Comparison of ENCODE assay signal across 9 cellular contexts in the genomic region with DNA sequence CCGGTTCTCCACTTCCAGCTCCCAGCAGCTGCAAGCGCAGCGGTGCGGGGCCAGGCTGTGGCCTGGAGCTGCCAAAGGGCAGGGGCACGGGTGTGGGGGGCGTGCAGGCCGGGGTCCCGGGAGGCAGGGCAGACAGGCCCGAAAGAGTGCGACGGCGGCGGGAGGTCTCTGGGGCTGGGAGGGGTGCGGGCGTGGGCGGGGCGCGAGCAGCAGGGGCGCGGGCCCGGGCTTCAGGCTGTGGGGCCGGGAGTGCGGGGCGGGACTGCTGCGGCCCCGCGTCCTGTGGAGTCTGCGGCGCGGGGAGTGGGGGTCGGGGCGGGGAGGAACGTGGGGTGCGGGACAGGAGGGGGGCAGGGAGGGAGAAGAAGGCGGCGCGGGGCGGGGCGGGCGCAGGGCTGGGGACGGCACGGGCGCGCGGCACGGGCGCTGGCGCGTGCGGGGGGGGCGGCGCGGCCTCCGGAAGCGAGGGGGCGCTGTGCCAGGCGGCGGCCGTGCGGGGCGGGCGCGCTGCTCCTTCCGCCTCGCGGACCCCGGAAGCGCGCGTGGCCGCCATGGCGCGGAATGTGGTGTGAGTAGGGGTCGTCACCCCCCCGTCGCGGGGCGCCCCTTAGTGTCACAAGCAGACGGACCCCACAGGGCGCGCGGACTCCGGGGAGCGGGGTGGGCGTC. TPM values are rescaled to one million over a fixed set of nuclear protein-coding genes. Genes with fewer than 3 reads are reported as not detected.
A peak's percentile ranks its signal among the peaks of the same experiment; 100 is the strongest.
DNase-seq lines count a peak whose midpoint lies in the region; ATAC-seq and TF ChIP-seq lines count a peak whose summit lies in the region.
"Had no signal": no experiment of that assay in that cellular context is flagged by ENCODE, and none has a peak within 500 bp of the region (broad histone marks: within the 10 kb centered on the region; RNA-seq: fewer than 3 reads in every experiment).

A gene (plus strand): TSS at position 521 of the 669 bp plus-strand sequence. CDS start 31 bp downstream, at position 552.

- no peak within 1 kb of the TSS for H3K4me3 Mint-ChIP-seq in glutamatergic neuron (ENCODE audit: unreplicated experiment)

- no peaks in the 10 kb centered on the region for H3K36me3 ChIP-seq in spleen
- H3K36me3 ChIP-seq: neutrophil had no signal

- ATAC-seq in GM21360 (IDR thresholded peaks at IDR 0.05; ENCODE audit: unreplicated experiment) (peak; percentile 60), SK-N-SH treated with all-trans-retinoic acid at 6 μM for 48 hours (peak; percentile 64), GM18511 (IDR thresholded peaks at IDR 0.05; ENCODE audit: unreplicated experiment) (no peak), GM19351 (IDR thresholded peaks at IDR 0.05; ENCODE audit: unreplicated experiment) (no peak), HG03159 (IDR thresholded peaks at IDR 0.05; ENCODE audit: unreplicated experiment) (no peak)

- H3K27ac ChIP-seq in spleen: no peak within 1 kb of the TSS
- H3K27ac ChIP-seq: neutrophil had no signal

- no peak within 1 kb of the TSS for H3K4me3 ChIP-seq in spleen

- peaks cover 4% of the 10 kb centered on the region for H3K4me1 Mint-ChIP-seq in glutamatergic neuron (ENCODE audit: low read depth, unreplicated experiment)

- TF ChIP-seq CTCF in glutamatergic neuron (IDR thresholded peaks at IDR 0.05; ENCODE audit: partially characterized antibody, unreplicated experiment): no peak
- TF ChIP-seq CTCF in spleen (IDR thresholded peaks at IDR 0.05 in 8 of 11, conservative IDR thresholded peaks at IDR 0.05 in 3 of 11): no peak

- no peak for TF ChIP-seq POLR2A in spleen (IDR thresholded peaks at IDR 0.05)

- intact Hi-C loops in spleen (cut with DNase I; ENCODE audit: low total_unique reads): no loop called here

- H3K27ac Mint-ChIP-seq in glutamatergic neuron (ENCODE audit: unreplicated experiment): no peak within 1 kb of the TSS

- no peaks in the 10 kb centered on the region for H3K27me3 ChIP-seq in spleen (replicated peaks in 1 of 7)
- H3K27me3 ChIP-seq: neutrophil had no signal

- H3K27me3 Mint-ChIP-seq in glutamatergic neuron (ENCODE audit: unreplicated experiment): no peaks in the 10 kb centered on the region

- no peaks in the 10 kb centered on the region for H3K4me1 ChIP-seq in spleen

- H3K36me3 Mint-ChIP-seq in glutamatergic neuron (ENCODE audit: unreplicated experiment): no peaks in the 10 kb centered on the region

- DNase-seq in glutamatergic neuron: no peak
- DNase-seq in spleen: peak; percentile 68
- no peak for DNase-seq in DMS 273 treated with DMSO at 0.1 percent for 48 hours (lab: John Stamatoyannopoulos, UW)

- 0% methylated on average over 19 of the region's 85 CpGs; no CpG with 5 or more reads in 4 of the 5 donors for WGBS in spleen, 5 donors

- peaks cover 2% of the 10 kb centered on the region for H3K9me3 Mint-ChIP-seq in glutamatergic neuron (ENCODE audit: unreplicated experiment)

- H3K9me3 ChIP-seq in spleen: no peaks in the 10 kb centered on the region
- H3K9me3 ChIP-seq: neutrophil had no signal

TF ChIP-seq in SK-N-SH treated with all-trans-retinoic acid at 6 μM for 48 hours, 23 proteins besides CTCF, POLR2A, EP300 and RAD21:
- TF ChIP-seq, protein P1, sequence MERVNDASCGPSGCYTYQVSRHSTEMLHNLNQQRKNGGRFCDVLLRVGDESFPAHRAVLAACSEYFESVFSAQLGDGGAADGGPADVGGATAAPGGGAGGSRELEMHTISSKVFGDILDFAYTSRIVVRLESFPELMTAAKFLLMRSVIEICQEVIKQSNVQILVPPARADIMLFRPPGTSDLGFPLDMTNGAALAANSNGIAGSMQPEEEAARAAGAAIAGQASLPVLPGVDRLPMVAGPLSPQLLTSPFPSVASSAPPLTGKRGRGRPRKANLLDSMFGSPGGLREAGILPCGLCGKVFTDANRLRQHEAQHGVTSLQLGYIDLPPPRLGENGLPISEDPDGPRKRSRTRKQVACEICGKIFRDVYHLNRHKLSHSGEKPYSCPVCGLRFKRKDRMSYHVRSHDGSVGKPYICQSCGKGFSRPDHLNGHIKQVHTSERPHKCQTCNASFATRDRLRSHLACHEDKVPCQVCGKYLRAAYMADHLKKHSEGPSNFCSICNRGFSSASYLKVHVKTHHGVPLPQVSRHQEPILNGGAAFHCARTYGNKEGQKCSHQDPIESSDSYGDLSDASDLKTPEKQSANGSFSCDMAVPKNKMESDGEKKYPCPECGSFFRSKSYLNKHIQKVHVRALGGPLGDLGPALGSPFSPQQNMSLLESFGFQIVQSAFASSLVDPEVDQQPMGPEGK (CRISPR knock-in tag; IDR thresholded peaks at IDR 0.05; ENCODE audit: borderline replicate concordance): no peak
- no peak for TF ChIP-seq SNAI2 (CRISPR knock-in tag; IDR thresholded peaks at IDR 0.05)
- no peak for TF ChIP-seq ZNF565 (CRISPR knock-in tag; conservative IDR thresholded peaks at IDR 0.05; ENCODE audit: low read depth)
- no peak for TF ChIP-seq ZNF8 (CRISPR knock-in tag; IDR thresholded peaks at IDR 0.05)
- TF ChIP-seq RARB (CRISPR knock-in tag; IDR thresholded peaks at IDR 0.05): no peak
- TF ChIP-seq ZFP3 (CRISPR knock-in tag; IDR thresholded peaks at IDR 0.05): no peak
- TF ChIP-seq, protein P2, sequence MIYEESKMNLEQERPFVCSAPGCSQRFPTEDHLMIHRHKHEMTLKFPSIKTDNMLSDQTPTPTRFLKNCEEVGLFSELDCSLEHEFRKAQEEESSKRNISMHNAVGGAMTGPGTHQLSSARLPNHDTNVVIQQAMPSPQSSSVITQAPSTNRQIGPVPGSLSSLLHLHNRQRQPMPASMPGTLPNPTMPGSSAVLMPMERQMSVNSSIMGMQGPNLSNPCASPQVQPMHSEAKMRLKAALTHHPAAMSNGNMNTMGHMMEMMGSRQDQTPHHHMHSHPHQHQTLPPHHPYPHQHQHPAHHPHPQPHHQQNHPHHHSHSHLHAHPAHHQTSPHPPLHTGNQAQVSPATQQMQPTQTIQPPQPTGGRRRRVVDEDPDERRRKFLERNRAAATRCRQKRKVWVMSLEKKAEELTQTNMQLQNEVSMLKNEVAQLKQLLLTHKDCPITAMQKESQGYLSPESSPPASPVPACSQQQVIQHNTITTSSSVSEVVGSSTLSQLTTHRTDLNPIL (CRISPR knock-in tag; IDR thresholded peaks at IDR 0.05; ENCODE audit: low read depth): no peak
- TF ChIP-seq, protein P3, sequence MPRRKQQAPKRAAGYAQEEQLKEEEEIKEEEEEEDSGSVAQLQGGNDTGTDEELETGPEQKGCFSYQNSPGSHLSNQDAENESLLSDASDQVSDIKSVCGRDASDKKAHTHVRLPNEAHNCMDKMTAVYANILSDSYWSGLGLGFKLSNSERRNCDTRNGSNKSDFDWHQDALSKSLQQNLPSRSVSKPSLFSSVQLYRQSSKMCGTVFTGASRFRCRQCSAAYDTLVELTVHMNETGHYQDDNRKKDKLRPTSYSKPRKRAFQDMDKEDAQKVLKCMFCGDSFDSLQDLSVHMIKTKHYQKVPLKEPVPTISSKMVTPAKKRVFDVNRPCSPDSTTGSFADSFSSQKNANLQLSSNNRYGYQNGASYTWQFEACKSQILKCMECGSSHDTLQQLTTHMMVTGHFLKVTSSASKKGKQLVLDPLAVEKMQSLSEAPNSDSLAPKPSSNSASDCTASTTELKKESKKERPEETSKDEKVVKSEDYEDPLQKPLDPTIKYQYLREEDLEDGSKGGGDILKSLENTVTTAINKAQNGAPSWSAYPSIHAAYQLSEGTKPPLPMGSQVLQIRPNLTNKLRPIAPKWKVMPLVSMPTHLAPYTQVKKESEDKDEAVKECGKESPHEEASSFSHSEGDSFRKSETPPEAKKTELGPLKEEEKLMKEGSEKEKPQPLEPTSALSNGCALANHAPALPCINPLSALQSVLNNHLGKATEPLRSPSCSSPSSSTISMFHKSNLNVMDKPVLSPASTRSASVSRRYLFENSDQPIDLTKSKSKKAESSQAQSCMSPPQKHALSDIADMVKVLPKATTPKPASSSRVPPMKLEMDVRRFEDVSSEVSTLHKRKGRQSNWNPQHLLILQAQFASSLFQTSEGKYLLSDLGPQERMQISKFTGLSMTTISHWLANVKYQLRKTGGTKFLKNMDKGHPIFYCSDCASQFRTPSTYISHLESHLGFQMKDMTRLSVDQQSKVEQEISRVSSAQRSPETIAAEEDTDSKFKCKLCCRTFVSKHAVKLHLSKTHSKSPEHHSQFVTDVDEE (CRISPR knock-in tag; IDR thresholded peaks at IDR 0.05): no peak
- TF ChIP-seq, protein P4, sequence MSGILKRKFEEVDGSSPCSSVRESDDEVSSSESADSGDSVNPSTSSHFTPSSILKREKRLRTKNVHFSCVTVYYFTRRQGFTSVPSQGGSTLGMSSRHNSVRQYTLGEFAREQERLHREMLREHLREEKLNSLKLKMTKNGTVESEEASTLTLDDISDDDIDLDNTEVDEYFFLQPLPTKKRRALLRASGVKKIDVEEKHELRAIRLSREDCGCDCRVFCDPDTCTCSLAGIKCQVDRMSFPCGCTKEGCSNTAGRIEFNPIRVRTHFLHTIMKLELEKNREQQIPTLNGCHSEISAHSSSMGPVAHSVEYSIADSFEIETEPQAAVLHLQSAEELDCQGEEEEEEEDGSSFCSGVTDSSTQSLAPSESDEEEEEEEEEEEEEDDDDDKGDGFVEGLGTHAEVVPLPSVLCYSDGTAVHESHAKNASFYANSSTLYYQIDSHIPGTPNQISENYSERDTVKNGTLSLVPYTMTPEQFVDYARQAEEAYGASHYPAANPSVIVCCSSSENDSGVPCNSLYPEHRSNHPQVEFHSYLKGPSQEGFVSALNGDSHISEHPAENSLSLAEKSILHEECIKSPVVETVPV (CRISPR knock-in tag; IDR thresholded peaks at IDR 0.05): no peak
- TF ChIP-seq, protein P5, sequence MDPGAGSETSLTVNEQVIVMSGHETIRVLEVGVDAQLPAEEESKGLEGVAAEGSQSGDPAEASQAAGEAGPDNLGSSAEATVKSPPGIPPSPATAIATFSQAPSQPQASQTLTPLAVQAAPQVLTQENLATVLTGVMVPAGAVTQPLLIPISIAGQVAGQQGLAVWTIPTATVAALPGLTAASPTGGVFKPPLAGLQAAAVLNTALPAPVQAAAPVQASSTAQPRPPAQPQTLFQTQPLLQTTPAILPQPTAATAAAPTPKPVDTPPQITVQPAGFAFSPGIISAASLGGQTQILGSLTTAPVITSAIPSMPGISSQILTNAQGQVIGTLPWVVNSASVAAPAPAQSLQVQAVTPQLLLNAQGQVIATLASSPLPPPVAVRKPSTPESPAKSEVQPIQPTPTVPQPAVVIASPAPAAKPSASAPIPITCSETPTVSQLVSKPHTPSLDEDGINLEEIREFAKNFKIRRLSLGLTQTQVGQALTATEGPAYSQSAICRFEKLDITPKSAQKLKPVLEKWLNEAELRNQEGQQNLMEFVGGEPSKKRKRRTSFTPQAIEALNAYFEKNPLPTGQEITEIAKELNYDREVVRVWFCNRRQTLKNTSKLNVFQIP (CRISPR knock-in tag; IDR thresholded peaks at IDR 0.05; ENCODE audit: borderline replicate concordance, low read depth): no peak
- no peak for TF ChIP-seq GLIS3 (CRISPR knock-in tag; IDR thresholded peaks at IDR 0.05)
- TF ChIP-seq ZFP30 (CRISPR knock-in tag; IDR thresholded peaks at IDR 0.05): no peak
TF ChIP-seq in SK-N-SH treated with all-trans-retinoic acid at 6 μM for 48 hours: peak in this region for 0.

RNA-seq across cellular contexts. Expression of the gene that starts here (rescaled TPM):
- total RNA-seq in glutamatergic neuron (ENCODE audit: unreplicated experiment) (27.6 TPM), spleen (10 to 100 TPM; 32.5 to 75.2 (median 44.5) TPM)
- polyA plus RNA-seq in spleen: 100 to 1,000 TPM in 2 of 3 donors, 10 to 100 TPM in 1; 58.7 to 160 (median 122) TPM

Comparison
In these comparisons a context has a peak if more than half of its experiments do, and no peak if none do; other contexts are left out.
1. ATAC-seq: peak in GM21360 (single experiment) and SK-N-SH treated with all-trans-retinoic acid at 6 μM for 48 hours (single experiment); none in GM18511 (single experiment), GM19351 (single experiment) and HG03159 (single experiment).